Comparison of ENCODE assay signal across 1 cellular context in genomic region chr4:108762559-108763225, GRCh38.
A peak's percentile ranks its signal among the peaks of the same experiment; 100 is the strongest.
TF ChIP-seq lines count a peak whose summit lies in the region.

Gene ETNPPL (minus strand): TSS chr4:108763053. CDS start chr4:108762898, 155 bp downstream.

TF ChIP-seq in HepG2, 621 proteins besides CTCF, POLR2A, EP300 and RAD21 (continued from another document):
- TF ChIP-seq STAT6 (CRISPR knock-in tag; IDR thresholded peaks at IDR 0.05; ENCODE audit: borderline replicate concordance): no peak
- no peak for TF ChIP-seq NFIB (CRISPR knock-in tag; IDR thresholded peaks at IDR 0.05; ENCODE audit: borderline replicate concordance)
- no peak for TF ChIP-seq GPN1 (CRISPR knock-in tag; IDR thresholded peaks at IDR 0.05; ENCODE audit: borderline replicate concordance)
- no peak for TF ChIP-seq TIGD3 (CRISPR knock-in tag; IDR thresholded peaks at IDR 0.05; ENCODE audit: borderline replicate concordance)
- TF ChIP-seq ZNF639 (CRISPR knock-in tag; conservative IDR thresholded peaks at IDR 0.05): no peak
- no peak for TF ChIP-seq ZFP36L1 (CRISPR knock-in tag; IDR thresholded peaks at IDR 0.05)
- TF ChIP-seq ARID4A (CRISPR knock-in tag; IDR thresholded peaks at IDR 0.05; ENCODE audit: borderline replicate concordance): peak; percentile 79
- no peak for TF ChIP-seq THAP8 (CRISPR knock-in tag; IDR thresholded peaks at IDR 0.05; ENCODE audit: borderline replicate concordance)
- no peak for TF ChIP-seq ZKSCAN1 (IDR thresholded peaks at IDR 0.05; ENCODE audit: low read length)
- no peak for TF ChIP-seq SMYD3 (CRISPR knock-in tag; IDR thresholded peaks at IDR 0.05)
- TF ChIP-seq PBX2 (CRISPR knock-in tag; IDR thresholded peaks at IDR 0.05): no peak
- TF ChIP-seq MTF1 (CRISPR knock-in tag; IDR thresholded peaks at IDR 0.05): no peak
- no peak for TF ChIP-seq JUN (CRISPR knock-in tag; IDR thresholded peaks at IDR 0.05)
- no peak for TF ChIP-seq ZNF772 (CRISPR knock-in tag; IDR thresholded peaks at IDR 0.05)
- TF ChIP-seq ZBTB37 (CRISPR knock-in tag; IDR thresholded peaks at IDR 0.05): no peak
- peak; percentile 90 for TF ChIP-seq ZSCAN21 (CRISPR knock-in tag; IDR thresholded peaks at IDR 0.05; ENCODE audit: borderline replicate concordance)
- TF ChIP-seq ZNF503 (CRISPR knock-in tag; IDR thresholded peaks at IDR 0.05): no peak
- no peak for TF ChIP-seq ZEB1 (IDR thresholded peaks at IDR 0.05; ENCODE audit: insufficient replicate concordance, low read depth)
- TF ChIP-seq ZNF251 (CRISPR knock-in tag; IDR thresholded peaks at IDR 0.05): no peak
- TF ChIP-seq ZNF704 (CRISPR knock-in tag; IDR thresholded peaks at IDR 0.05; ENCODE audit: borderline replicate concordance): peak; percentile 75
- no peak for TF ChIP-seq JDP2 (CRISPR knock-in tag; IDR thresholded peaks at IDR 0.05; ENCODE audit: borderline replicate concordance)
- no peak for TF ChIP-seq MEIS1 (CRISPR knock-in tag; IDR thresholded peaks at IDR 0.05; ENCODE audit: borderline replicate concordance)
- TF ChIP-seq ZNF615 (CRISPR knock-in tag; IDR thresholded peaks at IDR 0.05; ENCODE audit: borderline replicate concordance): no peak
- TF ChIP-seq SALL1 (CRISPR knock-in tag; IDR thresholded peaks at IDR 0.05): peak; percentile 73; the same call in 1 of the 2 replicates
- no peak for TF ChIP-seq PHB2 (IDR thresholded peaks at IDR 0.05; ENCODE audit: partially characterized antibody)
- no peak; the same call in 1 of the 2 replicates for TF ChIP-seq ELF1 (CRISPR knock-in tag; IDR thresholded peaks at IDR 0.05)
